Comparison of ENCODE assay signal across 10 cellular contexts in genomic region chr10:47928225-47928624, GRCh38. TPM values are rescaled to one million over a fixed set of nuclear protein-coding genes. Genes with fewer than 3 reads are reported as not detected.
"Had no signal": no experiment of that assay in that cellular context is flagged by ENCODE, and none has a peak within 500 bp of the region (broad histone marks: within the 10 kb centered on the region; RNA-seq: fewer than 3 reads in every experiment).

No MANE protein-coding gene starts in this region.

RNA-seq across cellular contexts. Expression of gene NPY4R2, which starts 9.8 kb away (rescaled TPM):
- total RNA-seq: OCI-LY7, PC-3, PC-9, Right ventricle myocardium inferior, Right ventricle myocardium superior, RPMI7951, SJCRH30, SK-MEL-5, T-cell had no signal
- polyA plus RNA-seq: SK-N-SH had no signal
